ENCODE assay signal across 8 cellular contexts in the genomic region with DNA sequence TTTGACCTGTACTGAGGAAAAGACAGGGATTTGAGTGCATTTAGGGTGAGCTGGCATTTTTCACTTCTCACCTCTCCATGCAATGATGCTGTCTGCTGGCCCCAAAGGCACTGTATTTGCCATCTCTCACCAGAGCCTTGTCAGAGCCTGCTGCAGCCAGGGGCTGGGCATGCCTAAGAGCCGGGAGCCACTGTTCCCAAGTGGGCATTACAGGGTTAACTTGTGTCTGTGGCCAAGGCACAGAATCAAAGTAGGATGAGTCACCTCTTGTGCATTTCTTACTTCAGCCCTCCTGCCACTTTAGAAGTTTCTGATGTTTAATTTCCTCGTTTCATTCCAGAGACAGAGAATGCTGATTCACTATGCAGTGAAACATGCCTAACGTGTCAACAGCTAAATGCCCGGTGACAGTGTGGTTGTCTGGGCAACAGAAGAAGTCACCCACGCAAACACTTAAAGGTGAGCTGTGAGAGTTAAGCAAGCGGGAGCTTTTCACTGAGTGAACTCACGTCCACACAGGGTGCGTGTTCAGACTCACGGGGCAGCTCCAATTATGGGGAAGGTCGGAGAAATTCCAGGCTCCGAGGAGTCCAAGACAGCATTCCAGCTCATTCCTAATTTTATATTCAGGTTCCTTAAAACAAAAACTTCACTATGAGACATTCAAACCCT. TPM values are rescaled to one million over a fixed set of nuclear protein-coding genes. Genes with fewer than 3 reads are reported as not detected.
A peak's percentile ranks its signal among the peaks of the same experiment; 100 is the strongest.
DNase-seq lines count a peak whose midpoint lies in the region; ATAC-seq and TF ChIP-seq lines count a peak whose summit lies in the region.

No MANE protein-coding gene starts in this region.

- H3K4me3 ChIP-seq in AG04450 (ENCODE audit: low read depth, low read length) (peak overlapping the region; percentile 23), GM23248 (peak overlapping the region; percentile 37), psoas muscle (no peak overlapping the region), BE2C (ENCODE audit: low read depth, low read length) (no peak overlapping the region)

- H3K9me3 Mint-ChIP-seq in activated naive CD4-positive, alpha-beta T cell treated with anti-CD3 and anti-CD28 coated beads, Interleukin-2, amount 10 ng/mL, durations not matched to agents 7 days and 5 days = peaks cover 7% of the 10 kb centered on the region

- H3K4me1 Mint-ChIP-seq in activated naive CD4-positive, alpha-beta T cell treated with anti-CD3 and anti-CD28 coated beads, Interleukin-2, amount 10 ng/mL, durations not matched to agents 7 days and 5 days = no peaks in the 10 kb centered on the region

- in situ Hi-C loops in GM23248 (cut with MboI) = no loop called here

- H3K27me3 Mint-ChIP-seq in activated naive CD4-positive, alpha-beta T cell treated with anti-CD3 and anti-CD28 coated beads, Interleukin-2, amount 10 ng/mL, durations not matched to agents 7 days and 5 days = no peaks in the 10 kb centered on the region

- POLR2A ChIA-PET in AG04450 (lab: Yijun Ruan, JAX) = interaction anchor here (0.6 to 1.6 kb wide), 5 partner anchors 21 to 280 kb away, joined by 3 to 11 read pairs (median 10); a partner anchor contains a TSS
- POLR2A ChIA-PET in RWPE1 (lab: Yijun Ruan, JAX; ENCODE audit: low non-redundant PET) = no interaction called here

- no peaks in the 10 kb centered on the region for H3K36me3 ChIP-seq in GM23248 (ENCODE audit: low read depth)
- no peaks in the 10 kb centered on the region for H3K36me3 ChIP-seq in psoas muscle (ENCODE audit: insufficient read depth in 1 of 2, low read depth in 1 of 2)
- no peaks in the 10 kb centered on the region for H3K36me3 ChIP-seq in BE2C

- H3K9me3 ChIP-seq in AG04450 (ENCODE audit: control insufficient read depth, insufficient read depth, low read length) (peaks cover 18% of the 10 kb centered on the region), GM23248 (ENCODE audit: low read depth) (no peaks in the 10 kb centered on the region), psoas muscle (no peaks in the 10 kb centered on the region), BE2C (no peaks in the 10 kb centered on the region)

- intact Hi-C loops in psoas muscle (cut with DNase I) = no loop called here

- 0 to 1% methylated on average over 11 of the region's 11 CpGs for WGBS in GM23248 (ENCODE audit: low coverage in 1 of 2, low lambda C conversion rate in 2 of 2, missing lambda C conversion rate in 2 of 2), 2 experiments
- WGBS in psoas muscle, 3 donors = 21 to 25% (median 25%) methylated on average over 11 of the region's 11 CpGs

- no peak for TF ChIP-seq CTCF in AG04450 (IDR thresholded peaks at IDR 0.05; ENCODE audit: low read depth, low read length)
- TF ChIP-seq CTCF in RWPE1 (conservative IDR thresholded peaks at IDR 0.05; ENCODE audit: low read depth) = no peak
- TF ChIP-seq CTCF in psoas muscle (IDR thresholded peaks at IDR 0.05) = no peak
- no peak for TF ChIP-seq CTCF in BE2C (IDR thresholded peaks at IDR 0.05; ENCODE audit: low read depth, low read length)

- H2AFZ ChIP-seq in GM23248 = 0 out of 2 replicates have a peak overlapping the region, but pooled peaks have one; percentile 5

- peak overlapping the region; percentile 96 for H3K27ac ChIP-seq in AG04450 (ENCODE audit: low read depth, low read length)
- peak overlapping the region; percentile 99 for H3K27ac ChIP-seq in GM23248
- H3K27ac ChIP-seq in RWPE1 = peak overlapping the region; percentile 93
- no peak overlapping the region for H3K27ac ChIP-seq in psoas muscle

- peak overlapping the region; percentile 84 for H3K9ac ChIP-seq in GM23248

- no peaks in the 10 kb centered on the region for H4K20me1 ChIP-seq in GM23248 (ENCODE audit: insufficient read depth)

- no peak overlapping the region for H3K4me3 Mint-ChIP-seq in activated naive CD4-positive, alpha-beta T cell treated with anti-CD3 and anti-CD28 coated beads, Interleukin-2, amount 10 ng/mL, durations not matched to agents 7 days and 5 days

- H3K27me3 ChIP-seq in AG04450 (ENCODE audit: control insufficient read depth, insufficient read depth, low read length) (no peaks in the 10 kb centered on the region), GM23248 (replicated peaks; ENCODE audit: insufficient read depth) (no peaks in the 10 kb centered on the region), psoas muscle (ENCODE audit: insufficient read depth in 3 of 3, low read length in 2 of 3) (peaks cover 0 to 3% (median 0%) of the 10 kb centered on the region in 3 donors), BE2C (no peaks in the 10 kb centered on the region)

- H3K4me2 ChIP-seq in GM23248 (ENCODE audit: unreplicated experiment) = peak overlapping the region; percentile 59

- no peaks in the 10 kb centered on the region for H3K9me2 ChIP-seq in GM23248 (ENCODE audit: insufficient read depth)

- peak; percentile 34 to 54 (median 35) for ATAC-seq in psoas muscle

- H3K4me1 ChIP-seq in GM23248 (ENCODE audit: insufficient read depth) (peaks cover 46% of the 10 kb centered on the region), psoas muscle (peaks cover 3% of the 10 kb centered on the region), BE2C (no peaks in the 10 kb centered on the region; the same call in 1 of the 2 replicates)

- peaks cover 40% of the 10 kb centered on the region for H3F3A ChIP-seq in GM23248 (ENCODE audit: insufficient read depth)

- no peak overlapping the region for H3K27ac Mint-ChIP-seq in activated naive CD4-positive, alpha-beta T cell treated with anti-CD3 and anti-CD28 coated beads, Interleukin-2, amount 10 ng/mL, durations not matched to agents 7 days and 5 days

- CTCF ChIA-PET in AG04450 (lab: Charles Lee) (interaction anchor here (0.9 kb wide), 1 partner anchor 56 kb away, joined by 5 read pairs; no protein-coding TSS in a partner anchor), RWPE1 (lab: Yijun Ruan, JAX) (interaction anchor here (0.8 to 1.0 kb wide), 2 partner anchors 38 to 55 kb away, joined by 3 read pairs; no protein-coding TSS in a partner anchor)
- CTCF ChIA-PET in activated naive CD4-positive, alpha-beta T cell treated with anti-CD3 and anti-CD28 coated beads, Interleukin-2, amount 10 ng/mL, durations not matched to agents 7 days and 5 days (lab: Charles Lee) = no interaction called here

- DNase-seq in AG04450 (ENCODE audit: low read depth, low spot score) (peak; percentile 92), GM23248 (peak; percentile 99), RWPE1 (ENCODE audit: low spot score) (peak; percentile 95), fibroblast of peridontal ligament (ENCODE audit: extremely low read depth) (peak; percentile 92), psoas muscle (no peak), BE2C (no peak), HuH-7 (ENCODE audit: low spot score) (no peak)
- DNase-seq in activated naive CD4-positive, alpha-beta T cell treated with anti-CD3 and anti-CD28 coated beads, Interleukin-2, amount 10 ng/mL, durations not matched to agents 7 days and 5 days = no peak

- no peaks in the 10 kb centered on the region for H3K79me2 ChIP-seq in GM23248 (ENCODE audit: insufficient read depth)

- H3K36me3 Mint-ChIP-seq in activated naive CD4-positive, alpha-beta T cell treated with anti-CD3 and anti-CD28 coated beads, Interleukin-2, amount 10 ng/mL, durations not matched to agents 7 days and 5 days = no peaks in the 10 kb centered on the region

RNA-seq across cellular contexts. Expression of a gene that starts 57.1 kb away (rescaled TPM):
- polyA plus RNA-seq in AG04450 (2011; rRNA removed) = 169 and 220 TPM in 2 replicates
- 77.4 and 91.0 TPM in 2 replicates for polyA minus RNA-seq in AG04450 (2011; rRNA and poly(A)+ RNA removed)
- total RNA-seq in GM23248 (2014; rRNA removed; shearing (Covaris generic)) = 29,310 and 34,986 TPM in 2 replicates
- polyA plus RNA-seq in GM23248 (2016; fragmentation: Nextera tagmentation; extraction: Ambion mirVana) = 17,437 and 17,601 TPM in 2 replicates
- total RNA-seq in psoas muscle = 10 to 100 TPM; 13.9 to 62.6 (median 38.7) TPM
- 100 to 1,000 TPM in 1 of 3 donors, 10 to 100 TPM in 2; 19.8 to 114 (median 26.4) TPM for polyA plus RNA-seq in psoas muscle
- 1.5 TPM for polyA plus RNA-seq in BE2C (2012; ENCODE audit: insufficient read depth, insufficient read length, low read depth)

Comparison
In these comparisons a context has a peak if more than half of its experiments do, and no peak if none do; other contexts are left out.
1. DNase-seq: peak in AG04450 (single experiment), GM23248 (single experiment), RWPE1 (single experiment) and fibroblast of peridontal ligament (single experiment); none in psoas muscle (0 of 2), BE2C (single experiment), activated naive CD4-positive, alpha-beta T cell treated with anti-CD3 and anti-CD28 coated beads, Interleukin-2, amount 10 ng/mL, durations not matched to agents 7 days and 5 days (single experiment) and HuH-7 (single experiment).
2. H3K4me3 ChIP-seq: peak in AG04450 (single experiment) and GM23248 (single experiment); none in psoas muscle (single experiment) and BE2C (single experiment).
3. RNA of a gene that starts 57.1 kb away (polyA plus RNA-seq): 17,437 to 17,601 TPM in GM23248; 169 to 220 TPM in AG04450 and 19.8 to 114 TPM in psoas muscle; every median in the first group is over 10 times any median in the second.